ENCODE assay signal across 17 cellular contexts in genomic region chr5:74376187-74376586, GRCh38.
"Had no signal": no experiment of that assay in that cellular context is flagged by ENCODE, and none has a peak within 500 bp of the region (broad histone marks: within the 10 kb centered on the region; RNA-seq: fewer than 3 reads in every experiment).

No MANE protein-coding gene starts in this region.

- H3K4me1 ChIP-seq: tibial artery, vagina had no signal

- H3K36me3 ChIP-seq: gastrocnemius medialis, heart right ventricle, tibial artery, vagina had no signal

- H3K27me3 ChIP-seq: dorsolateral prefrontal cortex, gastrocnemius medialis, heart right ventricle, tibial artery, vagina had no signal

- H3K9me3 ChIP-seq: gastrocnemius medialis, tibial artery, vagina had no signal

- ATAC-seq: activated CD8-positive, alpha-beta T cell treated with anti-CD3 and anti-CD28 coated beads for 36 hours; activated naive CD4-positive, alpha-beta T cell treated with anti-CD3 and anti-CD28 coated beads, Interleukin-2, amount 50 U/mL, for 72 hours; activated T-cell treated with anti-CD3 and anti-CD28 coated beads, Interleukin-2, amount 50 U/mL, for 72 hours; gastrocnemius medialis; heart right ventricle; natural killer cell treated with Interleukin-12 subunit alpha and Interleukin-12 subunit beta and Interleukin-15 and Interleukin-18, amount 100 ng/mL, for 72 hours; stimulated activated effector memory CD8-positive, alpha-beta T cell treated with anti-CD3 and anti-CD28 coated beads, Interleukin-12 subunit alpha, Interleukin-12 subunit beta, amount 100 ng/mL, for 72 hours had no signal

- H3K4me3 ChIP-seq: dorsolateral prefrontal cortex, gastrocnemius medialis, heart right ventricle, lung, tibial artery, vagina had no signal

- H3K27ac ChIP-seq: dorsolateral prefrontal cortex, gastrocnemius medialis, heart right ventricle, tibial artery, vagina had no signal

- DNase-seq: activated B cell treated with CpG ODN at 0.5 μM for 24 hours; activated CD4-positive, alpha-beta T cell treated with anti-CD3 and anti-CD28 coated beads for 48 hours; activated CD8-positive, alpha-beta T cell treated with anti-CD3 and anti-CD28 coated beads for 36 hours; activated gamma-delta T cell; activated T-cell treated with anti-CD3 and anti-CD28 coated beads, Interleukin-2, amount 50 U/mL, for 72 hours; dorsolateral prefrontal cortex; endodermal cell; gastrocnemius medialis; heart right ventricle; posterior cingulate gyrus; T1000; tibial artery had no signal
